In the genomic region with DNA sequence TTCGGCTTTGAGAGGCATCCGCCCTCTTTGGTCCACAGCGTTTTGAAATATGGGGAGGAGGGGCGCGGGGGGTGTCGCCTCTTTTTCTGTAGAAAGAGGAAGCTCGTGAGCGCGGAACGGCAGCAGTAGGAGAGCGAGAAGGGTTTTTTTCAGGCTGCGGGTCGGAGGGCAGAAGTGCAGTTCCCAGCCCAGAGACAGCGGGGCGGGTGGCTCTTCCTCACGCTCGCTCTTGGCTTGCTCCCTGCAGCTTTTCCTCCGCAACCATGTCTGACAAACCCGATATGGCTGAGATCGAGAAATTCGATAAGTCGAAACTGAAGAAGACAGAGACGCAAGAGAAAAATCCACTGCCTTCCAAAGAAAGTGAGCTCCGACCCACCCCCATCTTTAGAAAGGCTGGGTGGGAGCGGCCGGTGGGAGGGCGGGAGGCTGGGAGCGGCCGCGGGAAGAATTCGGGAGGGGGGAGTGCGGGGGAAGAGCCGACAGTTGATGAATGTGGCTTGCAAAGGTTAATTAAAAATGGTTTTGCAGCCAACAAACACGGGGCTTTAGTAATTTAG, we compare ENCODE assay signal across 8 cellular contexts. TPM values are rescaled to one million over a fixed set of nuclear protein-coding genes. Genes with fewer than 3 reads are reported as not detected.
DNase-seq lines count a peak whose midpoint lies in the region; ATAC-seq, FAIRE-seq and TF ChIP-seq lines count a peak whose summit lies in the region.

No MANE protein-coding gene starts in this region.

- peak; percentile 16 to 27; a peak in 3 of 6 replicates for ATAC-seq in A549
- peak; percentile 46 for ATAC-seq in K562
- no peak for ATAC-seq in HG03457 (IDR thresholded peaks at IDR 0.05; ENCODE audit: unreplicated experiment)

- FAIRE-seq in A549 (lab: Jason Lieb, UNC) (no peak), GM19239 (lab: Jason Lieb, UNC) (peak; percentile 82), K562 (lab: Jason Lieb, UNC) (peak; percentile 49)

- DNase-seq in A549 (ENCODE audit: low read depth in 1 of 2, low spot score in 1 of 2): peak; percentile 55 to 70
- DNase-seq in GM19239 (ENCODE audit: insufficient read length, low spot score): no peak
- peak; percentile 79 for DNase-seq in OCI-M1 (lab: John Stamatoyannopoulos, UW)
- DNase-seq in K562 (ENCODE audit: extremely low read depth in 1 of 4, low spot score in 3 of 4): peak; percentile 46 to 74 (median 56)
- no peak for DNase-seq in activated gamma-delta T cell treated with Interleukin-2 at 50 U/mL for 16 hours

- H3K9me1 ChIP-seq in K562 (ENCODE audit: control insufficient read depth, insufficient read depth, low read length): no peaks in the 10 kb centered on the region

- WGBS in A549 (ENCODE audit: missing lambda C conversion rate): 3% methylated on average over 31 of the region's 34 CpGs
- WGBS in K562 (ENCODE audit: insufficient coverage, low coverage, missing lambda C conversion rate): 2% methylated on average over 22 of the region's 34 CpGs

- CTCF ChIA-PET in A549 (lab: Yijun Ruan, JAX) (interaction anchor here (1.2 to 1.8 kb wide), 4 partner anchors 26 to 512 kb away, joined by 3 to 7 read pairs (median 5); no protein-coding TSS in a partner anchor), K562 (lab: Yijun Ruan, JAX; ENCODE audit: low intra/inter-chr PET ratio) (interaction anchor here (1.1 kb wide), 1 partner anchor 30 kb away, joined by 4 read pairs; no protein-coding TSS in a partner anchor)

- in situ Hi-C loops in K562 (cut with MboI): no loop called here

- H3K36me3 ChIP-seq in K562 (ENCODE audit: control insufficient read depth, insufficient read depth, low read length) (peaks cover 12% of the 10 kb centered on the region; the same call in 2 of the 3 replicates), iPS-18a (ENCODE audit: control insufficient read depth, low read depth, low read length) (peaks cover 10% of the 10 kb centered on the region), skeletal muscle satellite cell (ENCODE audit: insufficient read depth, low read length) (peaks cover 26% of the 10 kb centered on the region)

- H4K20me1 ChIP-seq in K562 (replicated peaks; ENCODE audit: control insufficient read depth, insufficient read depth, low read length): peaks cover 6% of the 10 kb centered on the region; the same call in 1 of the 2 replicates

- H2AFZ ChIP-seq in K562 (ENCODE audit: low read depth, low read length): no peak overlapping the region

- TF ChIP-seq CTCF in A549 (IDR thresholded peaks at IDR 0.05) (no peak), K562 (IDR thresholded peaks at IDR 0.05 in 2 of 3, conservative IDR thresholded peaks at IDR 0.05 in 1 of 3; ENCODE audit: insufficient read depth in 2 of 3, low read depth in 1 of 3, low read length in 3 of 3) (no peak)

- H3K9me3 ChIP-seq in A549 (no peaks in the 10 kb centered on the region), K562 (replicated peaks; ENCODE audit: control insufficient read depth, insufficient read depth, low read depth, low read length) (no peaks in the 10 kb centered on the region), iPS-18a (ENCODE audit: control insufficient read depth, low read depth, low read length) (no peaks in the 10 kb centered on the region), skeletal muscle satellite cell (replicated peaks; ENCODE audit: low read length) (no peaks in the 10 kb centered on the region)

- peak overlapping the region; percentile 97 to 99 for H3K27ac ChIP-seq in A549
- H3K27ac ChIP-seq in K562 (ENCODE audit: extremely low read depth, low read depth, low read length): peak overlapping the region; percentile 95
- H3K27ac ChIP-seq in iPS-18a (ENCODE audit: low read length): peak overlapping the region; percentile 98

- TF ChIP-seq RAD21 in A549 (conservative IDR thresholded peaks at IDR 0.05 in 1 of 2, IDR thresholded peaks at IDR 0.05 in 1 of 2): no peak
- no peak; a peak in 1 of 4 replicates for TF ChIP-seq RAD21 in K562 (CRISPR knock-in tag; conservative IDR thresholded peaks at IDR 0.05 in 1 of 2, IDR thresholded peaks at IDR 0.05 in 1 of 2)

- H3K9ac ChIP-seq in K562 (ENCODE audit: insufficient read depth in 1 of 2, low read depth in 2 of 2, low read length in 2 of 2) (peak overlapping the region; percentile 89 to 97), iPS-18a (ENCODE audit: low read length) (peak overlapping the region; percentile 98), skeletal muscle satellite cell (ENCODE audit: low read depth, low read length) (peak overlapping the region; percentile 99)

- BruUV-seq in K562 (replicated peaks; lab: Mats Ljungman, UMichigan): no TSS peak

- TF ChIP-seq EP300 in A549 (IDR thresholded peaks at IDR 0.05) (no peak), K562 (IDR thresholded peaks at IDR 0.05; ENCODE audit: low read length) (no peak)

- intact Hi-C loops in K562 (cut with micrococcal nuclease): loop anchor here (1.0 to 5.0 kb wide), 4 partner anchors 25 to 316 kb away; no protein-coding TSS in a partner anchor

- no peak for TF ChIP-seq POLR2A in A549 (IDR thresholded peaks at IDR 0.05; ENCODE audit: low read length)
- TF ChIP-seq POLR2A in K562 (conservative IDR thresholded peaks at IDR 0.05): no peak

- H3K4me2 ChIP-seq in A549 (peak overlapping the region; percentile 91), K562 (ENCODE audit: insufficient read depth, low read length) (peak overlapping the region; percentile 94), skeletal muscle satellite cell (ENCODE audit: low read length) (peak overlapping the region; percentile 93)

- no peaks in the 10 kb centered on the region for H3K27me3 ChIP-seq in K562 (ENCODE audit: control insufficient read depth in 2 of 2, insufficient read depth in 2 of 2, low read length in 2 of 2)
- H3K27me3 ChIP-seq in iPS-18a (ENCODE audit: control insufficient read depth, insufficient read depth, low read length): no peaks in the 10 kb centered on the region
- H3K27me3 ChIP-seq in skeletal muscle satellite cell (ENCODE audit: control insufficient read depth, insufficient read depth, low read length): no peaks in the 10 kb centered on the region

- H3K4me1 ChIP-seq in A549: peaks cover 33% of the 10 kb centered on the region
- peaks cover 8 to 29% of the 10 kb centered on the region in 2 experiments; a peak in 4 of 5 replicates for H3K4me1 ChIP-seq in K562 (replicated peaks in 1 of 2; ENCODE audit: control insufficient read depth in 2 of 2, insufficient read depth in 2 of 2, low read length in 2 of 2)
- H3K4me1 ChIP-seq in iPS-18a (ENCODE audit: control insufficient read depth, low read depth, low read length): peaks cover 52% of the 10 kb centered on the region
- peaks cover 14% of the 10 kb centered on the region for H3K4me1 ChIP-seq in skeletal muscle satellite cell (ENCODE audit: control insufficient read depth, insufficient read depth, low read length)

- peak overlapping the region; percentile 94 for H3K4me3 ChIP-seq in A549
- H3K4me3 ChIP-seq in K562: peak overlapping the region; percentile 97
- H3K4me3 ChIP-seq in iPS-18a (ENCODE audit: low read length): peak overlapping the region; percentile 86
- peak overlapping the region; percentile 86 for H3K4me3 ChIP-seq in skeletal muscle satellite cell (ENCODE audit: low read length)

- POLR2A ChIA-PET in A549 (lab: Yijun Ruan, JAX) (interaction anchor here (0.6 to 2.9 kb wide), 19 partner anchors 20 to 777 kb away, joined by 3 to 18 read pairs (median 4); no protein-coding TSS in a partner anchor), K562 (lab: Yijun Ruan, JAX) (interaction anchor here (0.5 to 3.1 kb wide), 23 partner anchors 10 to 596 kb away, joined by 3 to 32 read pairs (median 4); no protein-coding TSS in a partner anchor)

- peaks cover 46% of the 10 kb centered on the region for H3K79me2 ChIP-seq in K562 (ENCODE audit: control insufficient read depth, insufficient read depth, low read length)

TF ChIP-seq in A549, 52 proteins besides CTCF, POLR2A, EP300 and RAD21:
- TF ChIP-seq SREBF2 (IDR thresholded peaks at IDR 0.05): no peak
- peak; percentile 46; the same call in 1 of the 2 replicates for TF ChIP-seq HOXB5 (CRISPR knock-in tag; IDR thresholded peaks at IDR 0.05)
- TF ChIP-seq GATA3 (IDR thresholded peaks at IDR 0.05; ENCODE audit: borderline replicate concordance): peak; percentile 29; the same call in 1 of the 2 replicates

TF ChIP-seq in K562, 482 proteins besides CTCF, POLR2A, EP300 and RAD21 (continues in another document):
- no peak for TF ChIP-seq CHD2 (IDR thresholded peaks at IDR 0.05; ENCODE audit: low read depth, low read length)
- no peak for TF ChIP-seq POLR2AphosphoS5 (IDR thresholded peaks at IDR 0.05; ENCODE audit: control insufficient read depth, insufficient read depth, low read depth, low read length)
- TF ChIP-seq ZNF431 (CRISPR knock-in tag; IDR thresholded peaks at IDR 0.05): 0 out of 2 replicates have a peak, but pooled peaks have one; percentile 24
- no peak for TF ChIP-seq TRIM24 (IDR thresholded peaks at IDR 0.05)
- TF ChIP-seq CXXC5 (CRISPR knock-in tag; IDR thresholded peaks at IDR 0.05): peak; percentile 26; the same call in 1 of the 2 replicates
- TF ChIP-seq ZNF253 (CRISPR knock-in tag; conservative IDR thresholded peaks at IDR 0.05): no peak
- TF ChIP-seq FOXA1 (IDR thresholded peaks at IDR 0.05; ENCODE audit: borderline replicate concordance): no peak

RNA-seq across cellular contexts. Expression of gene TMSB4X, which starts 1.2 kb away (rescaled TPM):
- polyA plus RNA-seq in A549 (2011; rRNA removed) (3,130 and 3,742 TPM in 2 replicates), A549 (2017; fragmentation: RNase III; extraction: RNeasy Plus Mini Kit Qiagen cat#74134 plus additional on column Dnase treatment) (6,622 to 7,955 TPM (median 7,447 TPM) in 3 replicates), K562 (2011; rRNA removed) (1,337 and 1,853 TPM in 2 replicates), K562 (2014; fragmentation: Illumina TruSeq; extraction: Trizol) (1,680 and 2,424 TPM in 2 replicates), K562 (2014; fragmentation: Nextera tagmentation; extraction: Ambion mirVana) (1,000 to 10,000 TPM; 1,688 to 2,035 TPM), K562 (2014; rRNA removed) (1,576 and 1,785 TPM in 2 replicates)
- polyA plus RNA-seq in A549 (2012; cell fraction: cytosol; rRNA removed): 3,096 and 3,118 TPM in 2 replicates
- polyA plus RNA-seq in A549 (2012; cell fraction: nucleus; rRNA removed): 460 and 1,554 TPM in 2 replicates
- 852 and 1,226 TPM in 2 replicates for polyA minus RNA-seq in A549 (2011; rRNA and poly(A)+ RNA removed)
- 101 and 112 TPM in 2 replicates for total RNA-seq in K562 (2011; cell fraction: chromatin; rRNA removed; ENCODE audit: low replicate concordance)
- 168 and 187 TPM in 2 replicates for total RNA-seq in K562 (2011; cell fraction: nucleolus; rRNA removed)
- 227 and 306 TPM in 2 replicates for total RNA-seq in K562 (2011; cell fraction: nucleoplasm; rRNA removed)
- total RNA-seq in K562 (2014; rRNA removed) (1,035 and 1,094 TPM in 2 replicates), K562 (2014; rRNA removed; fragmentation: Illumina TruSeq; extraction: Trizol) (1,529 and 1,745 TPM in 2 replicates), K562 (2015; rRNA removed; fragmentation: Illumina TruSeq; extraction: Trizol) (1,145 and 1,178 TPM in 2 replicates), K562 (2021) (1,266 and 1,292 TPM in 2 replicates)
- polyA plus RNA-seq in K562 (2011; cell fraction: cytosol; rRNA removed): 358 and 852 TPM in 2 replicates
- 404 and 705 TPM in 2 replicates for polyA plus RNA-seq in K562 (2011; cell fraction: nucleus; rRNA removed)
- polyA plus RNA-seq in K562 (2012): 2,539 and 2,674 TPM in 2 replicates
- polyA minus RNA-seq in K562 (2011; rRNA and poly(A)+ RNA removed): 876 and 1,337 TPM in 2 replicates
- polyA minus RNA-seq in K562 (2011; cell fraction: cytosol; rRNA and poly(A)+ RNA removed): 265 and 346 TPM in 2 replicates
- polyA minus RNA-seq in K562 (2011; cell fraction: nucleus; rRNA and poly(A)+ RNA removed): 112 and 295 TPM in 2 replicates
- total RNA-seq in skeletal muscle satellite cell (2012; rRNA removed): 6,299 and 7,116 TPM in 2 replicates

Comparison
In these comparisons a context has a peak if more than half of its experiments do, and no peak if none do; other contexts are left out.
1. DNase-seq: peak in A549 (2 of 2), OCI-M1 (single experiment) and K562 (4 of 4); none in GM19239 (single experiment) and activated gamma-delta T cell treated with Interleukin-2 at 50 U/mL for 16 hours (single experiment).
2. Of the 35 proteins assayed by ChIP-seq in both K562 and A549: peak only in K562: CEBPB; only in A549: none; in both: none; in neither: 34.
3. Peak in every context shown above with its lines, with median percentiles within 50 percentile points of each other: H3K27ac ChIP-seq, H3K4me2 ChIP-seq, H3K4me3 ChIP-seq and H3K9ac ChIP-seq.